In the genomic region with DNA sequence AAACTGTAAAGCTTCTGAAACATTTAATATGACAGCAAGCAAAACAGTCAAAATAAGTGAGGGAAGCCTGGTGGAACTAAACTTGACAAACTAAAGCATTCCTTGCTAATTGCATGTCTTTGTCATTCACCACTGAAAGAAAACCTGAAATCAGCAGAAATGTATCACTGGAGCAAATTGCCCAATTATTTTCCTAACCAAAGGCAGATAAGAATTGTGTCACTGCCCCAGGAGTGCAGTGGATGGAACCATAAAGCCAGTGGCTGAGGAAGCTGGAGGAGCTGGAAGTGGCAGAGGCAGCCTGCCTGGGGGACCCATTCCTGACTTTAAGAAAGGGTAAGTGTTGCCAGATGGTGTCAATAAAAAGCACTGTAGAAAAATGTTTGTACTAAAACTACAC, we compare ENCODE assay signal across 1 cellular context.
TF ChIP-seq lines count a peak whose summit lies in the region.

No MANE protein-coding gene starts in this region.

TF ChIP-seq in HEK293, 187 proteins besides CTCF, POLR2A, EP300 and RAD21 (continued from another document and continues in another):
- TF ChIP-seq, protein P1, sequence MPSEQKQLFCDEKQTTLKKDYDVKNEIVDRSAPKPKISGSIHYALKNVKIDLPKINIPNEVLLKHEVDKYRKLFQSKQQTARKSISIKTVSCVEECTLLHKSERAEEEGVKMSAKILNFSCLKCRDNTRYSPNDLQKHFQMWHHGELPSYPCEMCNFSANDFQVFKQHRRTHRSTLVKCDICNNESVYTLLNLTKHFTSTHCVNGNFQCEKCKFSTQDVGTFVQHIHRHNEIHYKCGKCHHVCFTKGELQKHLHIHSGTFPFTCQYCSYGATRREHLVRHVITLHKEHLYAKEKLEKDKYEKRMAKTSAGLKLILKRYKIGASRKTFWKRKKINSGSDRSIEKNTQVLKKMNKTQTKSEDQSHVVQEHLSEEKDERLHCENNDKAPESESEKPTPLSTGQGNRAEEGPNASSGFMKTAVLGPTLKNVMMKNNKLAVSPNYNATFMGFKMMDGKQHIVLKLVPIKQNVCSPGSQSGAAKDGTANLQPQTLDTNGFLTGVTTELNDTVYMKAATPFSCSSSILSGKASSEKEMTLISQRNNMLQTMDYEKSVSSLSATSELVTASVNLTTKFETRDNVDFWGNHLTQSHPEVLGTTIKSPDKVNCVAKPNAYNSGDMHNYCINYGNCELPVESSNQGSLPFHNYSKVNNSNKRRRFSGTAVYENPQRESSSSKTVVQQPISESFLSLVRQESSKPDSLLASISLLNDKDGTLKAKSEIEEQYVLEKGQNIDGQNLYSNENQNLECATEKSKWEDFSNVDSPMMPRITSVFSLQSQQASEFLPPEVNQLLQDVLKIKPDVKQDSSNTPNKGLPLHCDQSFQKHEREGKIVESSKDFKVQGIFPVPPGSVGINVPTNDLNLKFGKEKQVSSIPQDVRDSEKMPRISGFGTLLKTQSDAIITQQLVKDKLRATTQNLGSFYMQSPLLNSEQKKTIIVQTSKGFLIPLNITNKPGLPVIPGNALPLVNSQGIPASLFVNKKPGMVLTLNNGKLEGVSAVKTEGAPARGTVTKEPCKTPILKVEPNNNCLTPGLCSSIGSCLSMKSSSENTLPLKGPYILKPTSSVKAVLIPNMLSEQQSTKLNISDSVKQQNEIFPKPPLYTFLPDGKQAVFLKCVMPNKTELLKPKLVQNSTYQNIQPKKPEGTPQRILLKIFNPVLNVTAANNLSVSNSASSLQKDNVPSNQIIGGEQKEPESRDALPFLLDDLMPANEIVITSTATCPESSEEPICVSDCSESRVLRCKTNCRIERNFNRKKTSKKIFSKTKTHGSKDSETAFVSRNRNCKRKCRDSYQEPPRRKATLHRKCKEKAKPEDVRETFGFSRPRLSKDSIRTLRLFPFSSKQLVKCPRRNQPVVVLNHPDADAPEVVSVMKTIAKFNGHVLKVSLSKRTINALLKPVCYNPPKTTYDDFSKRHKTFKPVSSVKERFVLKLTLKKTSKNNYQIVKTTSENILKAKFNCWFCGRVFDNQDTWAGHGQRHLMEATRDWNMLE (tag by site-specific recombination; conservative IDR thresholded peaks at IDR 0.05; ENCODE audit: low read depth): no peak
- TF ChIP-seq, protein P2, sequence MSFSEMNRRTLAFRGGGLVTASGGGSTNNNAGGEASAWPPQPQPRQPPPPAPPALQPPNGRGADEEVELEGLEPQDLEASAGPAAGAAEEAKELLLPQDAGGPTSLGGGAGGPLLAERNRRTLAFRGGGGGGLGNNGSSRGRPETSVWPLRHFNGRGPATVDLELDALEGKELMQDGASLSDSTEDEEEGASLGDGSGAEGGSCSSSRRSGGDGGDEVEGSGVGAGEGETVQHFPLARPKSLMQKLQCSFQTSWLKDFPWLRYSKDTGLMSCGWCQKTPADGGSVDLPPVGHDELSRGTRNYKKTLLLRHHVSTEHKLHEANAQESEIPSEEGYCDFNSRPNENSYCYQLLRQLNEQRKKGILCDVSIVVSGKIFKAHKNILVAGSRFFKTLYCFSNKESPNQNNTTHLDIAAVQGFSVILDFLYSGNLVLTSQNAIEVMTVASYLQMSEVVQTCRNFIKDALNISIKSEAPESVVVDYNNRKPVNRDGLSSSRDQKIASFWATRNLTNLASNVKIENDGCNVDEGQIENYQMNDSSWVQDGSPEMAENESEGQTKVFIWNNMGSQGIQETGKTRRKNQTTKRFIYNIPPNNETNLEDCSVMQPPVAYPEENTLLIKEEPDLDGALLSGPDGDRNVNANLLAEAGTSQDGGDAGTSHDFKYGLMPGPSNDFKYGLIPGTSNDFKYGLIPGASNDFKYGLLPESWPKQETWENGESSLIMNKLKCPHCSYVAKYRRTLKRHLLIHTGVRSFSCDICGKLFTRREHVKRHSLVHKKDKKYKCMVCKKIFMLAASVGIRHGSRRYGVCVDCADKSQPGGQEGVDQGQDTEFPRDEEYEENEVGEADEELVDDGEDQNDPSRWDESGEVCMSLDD (tag by site-specific recombination; IDR thresholded peaks at IDR 0.05): no peak
- TF ChIP-seq ZXDB (tag by site-specific recombination; IDR thresholded peaks at IDR 0.05): peak; percentile 23; the same call in 1 of the 2 replicates
- TF ChIP-seq ZNF600 (tag by site-specific recombination; IDR thresholded peaks at IDR 0.05): no peak
- TF ChIP-seq ZBTB21 (tag by site-specific recombination; IDR thresholded peaks at IDR 0.05): no peak
- no peak for TF ChIP-seq ZNF521 (tag by site-specific recombination; IDR thresholded peaks at IDR 0.05)
- TF ChIP-seq MZF1 (tag by site-specific recombination; IDR thresholded peaks at IDR 0.05; ENCODE audit: borderline replicate concordance): peak; percentile 33; the same call in 1 of the 2 replicates
- TF ChIP-seq ZNF548 (tag by site-specific recombination; IDR thresholded peaks at IDR 0.05): no peak
- 0 out of 2 replicates have a peak, but pooled peaks have one; percentile 18 for TF ChIP-seq OVOL3 (tag by site-specific recombination; IDR thresholded peaks at IDR 0.05)
- no peak for TF ChIP-seq ZNF837 (tag by site-specific recombination; IDR thresholded peaks at IDR 0.05)
- no peak for TF ChIP-seq HOXD13 (CRISPR knock-in tag; IDR thresholded peaks at IDR 0.05; ENCODE audit: borderline replicate concordance)
- TF ChIP-seq TCF7L2 (IDR thresholded peaks at IDR 0.05; ENCODE audit: borderline replicate concordance, low read depth, low read length): no peak
- TF ChIP-seq ZNF623 (tag by site-specific recombination; IDR thresholded peaks at IDR 0.05): no peak
- no peak for TF ChIP-seq SP3 (tag by site-specific recombination; IDR thresholded peaks at IDR 0.05)
- no peak for TF ChIP-seq GLI4 (tag by site-specific recombination; IDR thresholded peaks at IDR 0.05)
- TF ChIP-seq ZNF394 (tag by site-specific recombination; IDR thresholded peaks at IDR 0.05; ENCODE audit: borderline replicate concordance): peak; percentile 36; the same call in 1 of the 2 replicates
- TF ChIP-seq ZFHX2 (tag by site-specific recombination; conservative IDR thresholded peaks at IDR 0.05): no peak
- TF ChIP-seq, protein P3, sequence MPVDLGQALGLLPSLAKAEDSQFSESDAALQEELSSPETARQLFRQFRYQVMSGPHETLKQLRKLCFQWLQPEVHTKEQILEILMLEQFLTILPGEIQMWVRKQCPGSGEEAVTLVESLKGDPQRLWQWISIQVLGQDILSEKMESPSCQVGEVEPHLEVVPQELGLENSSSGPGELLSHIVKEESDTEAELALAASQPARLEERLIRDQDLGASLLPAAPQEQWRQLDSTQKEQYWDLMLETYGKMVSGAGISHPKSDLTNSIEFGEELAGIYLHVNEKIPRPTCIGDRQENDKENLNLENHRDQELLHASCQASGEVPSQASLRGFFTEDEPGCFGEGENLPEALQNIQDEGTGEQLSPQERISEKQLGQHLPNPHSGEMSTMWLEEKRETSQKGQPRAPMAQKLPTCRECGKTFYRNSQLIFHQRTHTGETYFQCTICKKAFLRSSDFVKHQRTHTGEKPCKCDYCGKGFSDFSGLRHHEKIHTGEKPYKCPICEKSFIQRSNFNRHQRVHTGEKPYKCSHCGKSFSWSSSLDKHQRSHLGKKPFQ (tag by site-specific recombination; IDR thresholded peaks at IDR 0.05): no peak
- no peak for TF ChIP-seq ZNF510 (tag by site-specific recombination; IDR thresholded peaks at IDR 0.05; ENCODE audit: insufficient replicate concordance)
- TF ChIP-seq, protein P4, sequence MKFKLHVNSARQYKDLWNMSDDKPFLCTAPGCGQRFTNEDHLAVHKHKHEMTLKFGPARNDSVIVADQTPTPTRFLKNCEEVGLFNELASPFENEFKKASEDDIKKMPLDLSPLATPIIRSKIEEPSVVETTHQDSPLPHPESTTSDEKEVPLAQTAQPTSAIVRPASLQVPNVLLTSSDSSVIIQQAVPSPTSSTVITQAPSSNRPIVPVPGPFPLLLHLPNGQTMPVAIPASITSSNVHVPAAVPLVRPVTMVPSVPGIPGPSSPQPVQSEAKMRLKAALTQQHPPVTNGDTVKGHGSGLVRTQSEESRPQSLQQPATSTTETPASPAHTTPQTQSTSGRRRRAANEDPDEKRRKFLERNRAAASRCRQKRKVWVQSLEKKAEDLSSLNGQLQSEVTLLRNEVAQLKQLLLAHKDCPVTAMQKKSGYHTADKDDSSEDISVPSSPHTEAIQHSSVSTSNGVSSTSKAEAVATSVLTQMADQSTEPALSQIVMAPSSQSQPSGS (tag by site-specific recombination; IDR thresholded peaks at IDR 0.05; ENCODE audit: low read depth): no peak
- no peak for TF ChIP-seq ZSCAN16 (tag by site-specific recombination; IDR thresholded peaks at IDR 0.05)
- TF ChIP-seq KLF16 (tag by site-specific recombination; IDR thresholded peaks at IDR 0.05): no peak
- no peak for TF ChIP-seq ZNF621 (tag by site-specific recombination; IDR thresholded peaks at IDR 0.05)
- TF ChIP-seq ZNF529 (tag by site-specific recombination; IDR thresholded peaks at IDR 0.05; ENCODE audit: insufficient replicate concordance): no peak
- TF ChIP-seq ZNF624 (tag by site-specific recombination; IDR thresholded peaks at IDR 0.05): no peak
- TF ChIP-seq ZBTB20 (tag by site-specific recombination; IDR thresholded peaks at IDR 0.05): no peak
- TF ChIP-seq, protein P5, sequence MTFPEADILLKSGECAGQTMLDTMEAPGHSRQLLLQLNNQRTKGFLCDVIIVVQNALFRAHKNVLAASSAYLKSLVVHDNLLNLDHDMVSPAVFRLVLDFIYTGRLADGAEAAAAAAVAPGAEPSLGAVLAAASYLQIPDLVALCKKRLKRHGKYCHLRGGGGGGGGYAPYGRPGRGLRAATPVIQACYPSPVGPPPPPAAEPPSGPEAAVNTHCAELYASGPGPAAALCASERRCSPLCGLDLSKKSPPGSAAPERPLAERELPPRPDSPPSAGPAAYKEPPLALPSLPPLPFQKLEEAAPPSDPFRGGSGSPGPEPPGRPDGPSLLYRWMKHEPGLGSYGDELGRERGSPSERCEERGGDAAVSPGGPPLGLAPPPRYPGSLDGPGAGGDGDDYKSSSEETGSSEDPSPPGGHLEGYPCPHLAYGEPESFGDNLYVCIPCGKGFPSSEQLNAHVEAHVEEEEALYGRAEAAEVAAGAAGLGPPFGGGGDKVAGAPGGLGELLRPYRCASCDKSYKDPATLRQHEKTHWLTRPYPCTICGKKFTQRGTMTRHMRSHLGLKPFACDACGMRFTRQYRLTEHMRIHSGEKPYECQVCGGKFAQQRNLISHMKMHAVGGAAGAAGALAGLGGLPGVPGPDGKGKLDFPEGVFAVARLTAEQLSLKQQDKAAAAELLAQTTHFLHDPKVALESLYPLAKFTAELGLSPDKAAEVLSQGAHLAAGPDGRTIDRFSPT (tag by site-specific recombination; IDR thresholded peaks at IDR 0.05): no peak
- no peak for TF ChIP-seq ZNF658 (tag by site-specific recombination; IDR thresholded peaks at IDR 0.05)
- TF ChIP-seq ZNF174 (tag by site-specific recombination; IDR thresholded peaks at IDR 0.05): no peak
- no peak for TF ChIP-seq ZNF747 (tag by site-specific recombination; IDR thresholded peaks at IDR 0.05)
- TF ChIP-seq ZNF10 (tag by site-specific recombination; IDR thresholded peaks at IDR 0.05): no peak
- no peak for TF ChIP-seq ZNF202 (tag by site-specific recombination; IDR thresholded peaks at IDR 0.05; ENCODE audit: borderline replicate concordance)
- peak; percentile 59; the same call in 1 of the 2 replicates for TF ChIP-seq ZNF843 (tag by site-specific recombination; IDR thresholded peaks at IDR 0.05)
- no peak for TF ChIP-seq ZNF175 (tag by site-specific recombination; IDR thresholded peaks at IDR 0.05)
- TF ChIP-seq, protein P6, sequence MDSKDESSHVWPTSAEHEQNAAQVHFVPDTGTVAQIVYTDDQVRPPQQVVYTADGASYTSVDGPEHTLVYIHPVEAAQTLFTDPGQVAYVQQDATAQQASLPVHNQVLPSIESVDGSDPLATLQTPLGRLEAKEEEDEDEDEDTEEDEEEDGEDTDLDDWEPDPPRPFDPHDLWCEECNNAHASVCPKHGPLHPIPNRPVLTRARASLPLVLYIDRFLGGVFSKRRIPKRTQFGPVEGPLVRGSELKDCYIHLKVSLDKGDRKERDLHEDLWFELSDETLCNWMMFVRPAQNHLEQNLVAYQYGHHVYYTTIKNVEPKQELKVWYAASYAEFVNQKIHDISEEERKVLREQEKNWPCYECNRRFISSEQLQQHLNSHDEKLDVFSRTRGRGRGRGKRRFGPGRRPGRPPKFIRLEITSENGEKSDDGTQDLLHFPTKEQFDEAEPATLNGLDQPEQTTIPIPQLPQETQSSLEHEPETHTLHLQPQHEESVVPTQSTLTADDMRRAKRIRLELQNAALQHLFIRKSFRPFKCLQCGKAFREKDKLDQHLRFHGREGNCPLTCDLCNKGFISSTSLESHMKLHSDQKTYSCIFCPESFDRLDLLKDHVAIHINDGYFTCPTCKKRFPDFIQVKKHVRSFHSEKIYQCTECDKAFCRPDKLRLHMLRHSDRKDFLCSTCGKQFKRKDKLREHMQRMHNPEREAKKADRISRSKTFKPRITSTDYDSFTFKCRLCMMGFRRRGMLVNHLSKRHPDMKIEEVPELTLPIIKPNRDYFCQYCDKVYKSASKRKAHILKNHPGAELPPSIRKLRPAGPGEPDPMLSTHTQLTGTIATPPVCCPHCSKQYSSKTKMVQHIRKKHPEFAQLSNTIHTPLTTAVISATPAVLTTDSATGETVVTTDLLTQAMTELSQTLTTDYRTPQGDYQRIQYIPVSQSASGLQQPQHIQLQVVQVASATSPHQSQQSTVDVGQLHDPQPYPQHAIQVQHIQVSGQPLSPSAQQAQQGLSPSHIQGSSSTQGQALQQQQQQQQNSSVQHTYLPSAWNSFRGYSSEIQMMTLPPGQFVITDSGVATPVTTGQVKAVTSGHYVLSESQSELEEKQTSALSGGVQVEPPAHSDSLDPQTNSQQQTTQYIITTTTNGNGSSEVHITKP (tag by site-specific recombination; IDR thresholded peaks at IDR 0.05): peak; percentile 84
- TF ChIP-seq, protein P7, sequence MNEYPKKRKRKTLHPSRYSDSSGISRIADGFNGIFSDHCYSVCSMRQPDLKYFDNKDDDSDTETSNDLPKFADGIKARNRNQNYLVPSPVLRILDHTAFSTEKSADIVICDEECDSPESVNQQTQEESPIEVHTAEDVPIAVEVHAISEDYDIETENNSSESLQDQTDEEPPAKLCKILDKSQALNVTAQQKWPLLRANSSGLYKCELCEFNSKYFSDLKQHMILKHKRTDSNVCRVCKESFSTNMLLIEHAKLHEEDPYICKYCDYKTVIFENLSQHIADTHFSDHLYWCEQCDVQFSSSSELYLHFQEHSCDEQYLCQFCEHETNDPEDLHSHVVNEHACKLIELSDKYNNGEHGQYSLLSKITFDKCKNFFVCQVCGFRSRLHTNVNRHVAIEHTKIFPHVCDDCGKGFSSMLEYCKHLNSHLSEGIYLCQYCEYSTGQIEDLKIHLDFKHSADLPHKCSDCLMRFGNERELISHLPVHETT (tag by site-specific recombination; IDR thresholded peaks at IDR 0.05): no peak
- no peak for TF ChIP-seq ZNF19 (tag by site-specific recombination; IDR thresholded peaks at IDR 0.05; ENCODE audit: low read depth)
- TF ChIP-seq ZNF777 (tag by site-specific recombination; IDR thresholded peaks at IDR 0.05; ENCODE audit: borderline replicate concordance): no peak
- TF ChIP-seq ZNF48 (tag by site-specific recombination; IDR thresholded peaks at IDR 0.05): no peak
- TF ChIP-seq BCL11B (tag by site-specific recombination; IDR thresholded peaks at IDR 0.05; ENCODE audit: low read depth): no peak
- no peak for TF ChIP-seq ZNF791 (tag by site-specific recombination; IDR thresholded peaks at IDR 0.05)
- TF ChIP-seq ZNF169 (tag by site-specific recombination; IDR thresholded peaks at IDR 0.05): no peak
- no peak for TF ChIP-seq ZNF544 (tag by site-specific recombination; IDR thresholded peaks at IDR 0.05)
- no peak for TF ChIP-seq ZNF416 (tag by site-specific recombination; IDR thresholded peaks at IDR 0.05)
- no peak for TF ChIP-seq ZIC2 (tag by site-specific recombination; IDR thresholded peaks at IDR 0.05)
- TF ChIP-seq ZNF670 (tag by site-specific recombination; IDR thresholded peaks at IDR 0.05; ENCODE audit: low read depth): no peak
